Comparison of ENCODE assay signal across 9 cellular contexts in genomic region chr22:24157783-24158170, GRCh38. TPM values are rescaled to one million over a fixed set of nuclear protein-coding genes. Genes with fewer than 3 reads are reported as not detected.
DNase-seq lines count a peak whose midpoint lies in the region; TF ChIP-seq lines count a peak whose summit lies in the region.
"Had no signal": no experiment of that assay in that cellular context is flagged by ENCODE, and none has a peak within 500 bp of the region (broad histone marks: within the 10 kb centered on the region; RNA-seq: fewer than 3 reads in every experiment).

No MANE protein-coding gene starts in this region.

- H3K27ac ChIP-seq in breast epithelium (peak overlapping the region; percentile 42 to 84), urinary bladder (ENCODE audit: low read depth) (no peak overlapping the region)

- H3K36me3 ChIP-seq in breast epithelium (no peaks in the 10 kb centered on the region), urinary bladder (ENCODE audit: insufficient read depth) (no peaks in the 10 kb centered on the region)

- H3K4me1 ChIP-seq in breast epithelium, result peaks cover 3 to 10% of the 10 kb centered on the region in 2 donors
- H3K4me1 ChIP-seq in mononuclear cell (ENCODE audit: insufficient read depth, low read length), result peaks cover 67% of the 10 kb centered on the region
- H3K4me1 ChIP-seq in urinary bladder (ENCODE audit: insufficient read depth), result no peaks in the 10 kb centered on the region

- CTCF ChIA-PET in MCF 10A (lab: Yijun Ruan, JAX), result interaction anchor here (0.6 to 3.9 kb wide), 12 partner anchors 11 to 645 kb away, joined by 3 to 35 read pairs (median 4); no protein-coding TSS in a partner anchor

- POLR2A ChIA-PET in MCF 10A (lab: Yijun Ruan, JAX), result interaction anchor here (0.6 to 2.4 kb wide), 2 partner anchors 10 to 12 kb away, joined by 4 to 11 read pairs; no protein-coding TSS in a partner anchor

- peak overlapping the region; percentile 81 to 95 (median 85) for H3K4me3 ChIP-seq in breast epithelium
- peak overlapping the region; percentile 92 for H3K4me3 ChIP-seq in mononuclear cell (ENCODE audit: low read length)
- H3K4me3 ChIP-seq in urinary bladder (ENCODE audit: low read depth, low read length), result peak overlapping the region; percentile 76

- peaks cover 13% of the 10 kb centered on the region for H3K4me1 Mint-ChIP-seq in MCF 10A (ENCODE audit: insufficient read depth, unreplicated experiment)
- peaks cover 85% of the 10 kb centered on the region for H3K4me1 Mint-ChIP-seq in activated naive CD8-positive, alpha-beta T cell treated with anti-CD3 and anti-CD28 coated beads for 36 hours

- H3K9me3 ChIP-seq in breast epithelium, result no peaks in the 10 kb centered on the region
- H3K9me3 ChIP-seq in mononuclear cell (ENCODE audit: low read depth, low read length), result no peaks in the 10 kb centered on the region

- no TSS peak for BruUV-seq in MCF 10A (replicated peaks; lab: Mats Ljungman, UMichigan)

- H3K27ac Mint-ChIP-seq in MCF 10A (ENCODE audit: low read depth, unreplicated experiment), result no peak overlapping the region
- peak overlapping the region; percentile 92 for H3K27ac Mint-ChIP-seq in activated naive CD8-positive, alpha-beta T cell treated with anti-CD3 and anti-CD28 coated beads for 36 hours

- H3K27me3 ChIP-seq in breast epithelium (no peaks in the 10 kb centered on the region), mononuclear cell (ENCODE audit: insufficient read depth, low read length) (no peaks in the 10 kb centered on the region)

- H3K36me3 Mint-ChIP-seq in MCF 10A (ENCODE audit: insufficient read depth, unreplicated experiment), result peaks cover 5% of the 10 kb centered on the region
- peaks cover 2% of the 10 kb centered on the region for H3K36me3 Mint-ChIP-seq in activated naive CD8-positive, alpha-beta T cell treated with anti-CD3 and anti-CD28 coated beads for 36 hours

- no peak overlapping the region for H3K4me3 Mint-ChIP-seq in MCF 10A (ENCODE audit: unreplicated experiment)
- H3K4me3 Mint-ChIP-seq in activated naive CD8-positive, alpha-beta T cell treated with anti-CD3 and anti-CD28 coated beads for 36 hours, result peak overlapping the region; percentile 84

- no peaks in the 10 kb centered on the region for H3K27me3 Mint-ChIP-seq in MCF 10A (ENCODE audit: insufficient read depth, unreplicated experiment)
- no peaks in the 10 kb centered on the region for H3K27me3 Mint-ChIP-seq in activated naive CD8-positive, alpha-beta T cell treated with anti-CD3 and anti-CD28 coated beads for 36 hours

- no peaks in the 10 kb centered on the region for H3K9me3 Mint-ChIP-seq in MCF 10A (ENCODE audit: unreplicated experiment)
- H3K9me3 Mint-ChIP-seq in activated naive CD8-positive, alpha-beta T cell treated with anti-CD3 and anti-CD28 coated beads for 36 hours, result no peaks in the 10 kb centered on the region

- DNase-seq in breast epithelium (ENCODE audit: low spot score in 2 of 2) (no peak), MCF 10A (ENCODE audit: unreplicated experiment) (no peak), SW 1271 (lab: John Stamatoyannopoulos, UW) (no peak), NCI-H2171 (lab: John Stamatoyannopoulos, UW) (no peak), NCI-H1694 treated with DMSO at 0.1 percent for 48 hours (lab: John Stamatoyannopoulos, UW) (no peak)
- peak; percentile 30 for DNase-seq in activated naive CD8-positive, alpha-beta T cell treated with anti-CD3 and anti-CD28 coated beads for 36 hours
- DNase-seq: NCI-H1092 treated with DMSO at 0.1 percent for 48 hours had no signal

- no peak for TF ChIP-seq POLR2A in breast epithelium (IDR thresholded peaks at IDR 0.05)

- 52% methylated on average over 11 of the region's 11 CpGs for WGBS in urinary bladder

- intact Hi-C loops in breast epithelium (cut with DNase I; ENCODE audit: low total_unique reads), result no loop called here
- intact Hi-C loops in MCF 10A (cut with micrococcal nuclease), result loop anchor here (2.0 kb wide), 1 partner anchor 51 kb away; no protein-coding TSS in a partner anchor

- TF ChIP-seq CTCF in breast epithelium (IDR thresholded peaks at IDR 0.05) (no peak), MCF 10A (IDR thresholded peaks at IDR 0.05; ENCODE audit: unreplicated experiment) (no peak)

RNA-seq across cellular contexts. Expression of gene SUSD2, which starts 23.5 kb away (rescaled TPM):
- 1 to 10 TPM in 2 of 3 donors, under 1 TPM in 1; 0.80 to 7.9 (median 5.6) TPM for total RNA-seq in breast epithelium
- total RNA-seq in MCF 10A (2022), result 13.3 and 32.8 TPM in 2 replicates
- total RNA-seq in activated naive CD8-positive, alpha-beta T cell treated with anti-CD3 and anti-CD28 coated beads for 36 hours, result under 1 TPM; 0.56 to 0.80 TPM
- total RNA-seq in mononuclear cell, result 0.31 TPM
- total RNA-seq in urinary bladder, result 0.26 TPM
- 8.3 TPM for polyA plus RNA-seq in urinary bladder
